Comparison of ENCODE assay signal across 8 cellular contexts in genomic region chr14:56487090-56487667, GRCh38.
DNase-seq lines count a peak whose midpoint lies in the region; ATAC-seq and TF ChIP-seq lines count a peak whose summit lies in the region.

No MANE protein-coding gene starts in this region.

- H3K36me3 Mint-ChIP-seq in activated naive CD8-positive, alpha-beta T cell treated with anti-CD3 and anti-CD28 coated beads for 36 hours, result no peaks in the 10 kb centered on the region
- H3K36me3 Mint-ChIP-seq in effector memory CD8-positive, alpha-beta T cell (ENCODE audit: insufficient read depth), result peaks cover 4% of the 10 kb centered on the region

- TF ChIP-seq CTCF in cardiac fibroblast (IDR thresholded peaks at IDR 0.05; ENCODE audit: low read depth, low read length), result peak; percentile 42

- no peak overlapping the region for H3K4me3 Mint-ChIP-seq in activated naive CD8-positive, alpha-beta T cell treated with anti-CD3 and anti-CD28 coated beads for 36 hours
- H3K4me3 Mint-ChIP-seq in effector memory CD8-positive, alpha-beta T cell, result no peak overlapping the region

- DNase-seq in DMS114 treated with DMSO at 0.1 percent for 48 hours (lab: John Stamatoyannopoulos, UW; ENCODE audit: unreplicated experiment) (peak; percentile 6), NCI-H1105 treated with DMSO at 0.1 percent for 48 hours (lab: John Stamatoyannopoulos, UW) (peak; percentile 38), cardiac fibroblast (ENCODE audit: low read depth in 2 of 2) (peak; percentile 54 to 59), myocyte (ENCODE audit: low read depth) (peak; percentile 25), amygdala (lab: John Stamatoyannopoulos, UW) (no peak)
- DNase-seq in activated naive CD8-positive, alpha-beta T cell treated with anti-CD3 and anti-CD28 coated beads for 36 hours, result no peak
- no peak for DNase-seq in effector memory CD8-positive, alpha-beta T cell

- H3K27me3 Mint-ChIP-seq in activated naive CD8-positive, alpha-beta T cell treated with anti-CD3 and anti-CD28 coated beads for 36 hours, result no peaks in the 10 kb centered on the region
- peaks cover 14 to 42% of the 10 kb centered on the region in 2 donors for H3K27me3 Mint-ChIP-seq in effector memory CD8-positive, alpha-beta T cell

- no peak overlapping the region for H3K4me3 ChIP-seq in cardiac fibroblast (replicated peaks in 1 of 2; ENCODE audit: low read depth in 2 of 2, low read length in 2 of 2)

- no peak overlapping the region for H3K27ac Mint-ChIP-seq in activated naive CD8-positive, alpha-beta T cell treated with anti-CD3 and anti-CD28 coated beads for 36 hours
- no peak overlapping the region for H3K27ac Mint-ChIP-seq in effector memory CD8-positive, alpha-beta T cell

- H3K9me3 Mint-ChIP-seq in activated naive CD8-positive, alpha-beta T cell treated with anti-CD3 and anti-CD28 coated beads for 36 hours, result no peaks in the 10 kb centered on the region
- no peaks in the 10 kb centered on the region for H3K9me3 Mint-ChIP-seq in effector memory CD8-positive, alpha-beta T cell

- H3K4me1 Mint-ChIP-seq in activated naive CD8-positive, alpha-beta T cell treated with anti-CD3 and anti-CD28 coated beads for 36 hours, result peaks cover 10% of the 10 kb centered on the region
- H3K4me1 Mint-ChIP-seq in effector memory CD8-positive, alpha-beta T cell (ENCODE audit: low read depth in 2 of 2), result peaks cover 0 to 4% of the 10 kb centered on the region in 2 donors

- ATAC-seq in effector memory CD8-positive, alpha-beta T cell (replicated peaks), result no peak
- no peak for ATAC-seq in GM21381 (IDR thresholded peaks at IDR 0.05; ENCODE audit: unreplicated experiment)

Comparison
In these comparisons a context has a peak if more than half of its experiments do, and no peak if none do; other contexts are left out.
1. DNase-seq: peak in DMS114 treated with DMSO at 0.1 percent for 48 hours (single experiment), NCI-H1105 treated with DMSO at 0.1 percent for 48 hours (single experiment), cardiac fibroblast (2 of 2) and myocyte (single experiment); none in activated naive CD8-positive, alpha-beta T cell treated with anti-CD3 and anti-CD28 coated beads for 36 hours (single experiment), effector memory CD8-positive, alpha-beta T cell (0 of 3) and amygdala (0 of 56).